In the genomic region with DNA sequence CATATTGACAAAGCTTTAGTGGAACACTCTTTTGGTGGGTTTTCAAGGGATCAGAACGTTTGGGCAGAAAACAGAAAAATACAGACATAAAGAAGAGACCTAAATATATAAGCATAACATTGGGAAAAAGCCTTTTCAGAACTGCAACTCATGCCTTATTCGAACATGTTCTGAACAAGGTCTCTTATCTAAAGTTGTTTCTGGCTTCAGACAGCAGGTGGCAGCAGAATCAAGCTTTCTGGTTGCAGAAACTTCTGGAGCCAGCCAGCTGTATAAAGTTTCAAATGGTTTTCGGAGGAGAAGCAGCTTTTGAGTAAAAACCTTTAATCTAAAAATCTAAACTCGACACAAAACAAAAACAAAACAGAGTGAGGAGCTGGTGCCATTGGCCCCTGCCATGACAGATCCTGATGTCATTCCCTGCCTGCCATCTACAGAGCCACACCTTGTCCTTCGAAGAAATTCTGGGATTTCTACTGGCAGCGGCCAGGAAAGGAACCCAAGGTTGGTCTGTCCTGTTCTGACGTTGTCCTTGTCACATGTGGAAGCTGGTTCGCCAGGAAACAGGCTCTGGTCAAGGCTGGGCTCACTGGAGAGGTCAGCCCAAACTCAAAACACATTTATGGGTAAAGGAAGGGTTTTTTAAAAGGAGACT, we compare ENCODE assay signal across 7 cellular contexts. TPM values are rescaled to one million over a fixed set of nuclear protein-coding genes. Genes with fewer than 3 reads are reported as not detected.
DNase-seq lines count a peak whose midpoint lies in the region; ATAC-seq, FAIRE-seq and TF ChIP-seq lines count a peak whose summit lies in the region.
"Not testable (repeated sequence)": the region's sequence is repeated elsewhere in the genome, so short reads cannot be mapped to it uniquely, and the experiment has no call there.

No MANE protein-coding gene starts in this region.

- BruUV-seq in HepG2 (replicated peaks; lab: Mats Ljungman, UMichigan), result not testable (repeated sequence)

- not testable (repeated sequence) for H3K4me2 ChIP-seq in HepG2 (ENCODE audit: low read depth, low read length)

- H3K9me3 Mint-ChIP-seq in T-cell; activated T-cell treated with anti-CD3 and anti-CD28 coated beads, Interleukin-2, amount 50 U/mL, for 4 hours; effector memory CD8-positive, alpha-beta T cell: not testable (repeated sequence)

- not testable (repeated sequence) for TF ChIP-seq POLR2A in HepG2 (IDR thresholded peaks at IDR 0.05; ENCODE audit: insufficient read depth in 1 of 2, low read depth in 2 of 2, low read length in 2 of 2)

- not testable (repeated sequence) for H3K27ac ChIP-seq in HepG2 (ENCODE audit: extremely low read length, insufficient read depth, low read length)

- not testable (repeated sequence) for H3K9me3 ChIP-seq in HepG2 (ENCODE audit: low read length)

- not testable (repeated sequence) for H2AFZ ChIP-seq in HepG2 (ENCODE audit: low read length)

- FAIRE-seq in HepG2 (lab: Jason Lieb, UNC), result not testable (repeated sequence)

- H3K4me3 ChIP-seq in HepG2 (replicated peaks in 1 of 3; ENCODE audit: insufficient read depth in 1 of 3, low read depth in 2 of 3, low read length in 3 of 3), result not testable (repeated sequence)

- not testable (repeated sequence) for H3K4me3 Mint-ChIP-seq in T-cell; activated T-cell treated with anti-CD3 and anti-CD28 coated beads, Interleukin-2, amount 50 U/mL, for 4 hours; effector memory CD8-positive, alpha-beta T cell

- ATAC-seq in T-cell (replicated peaks in 1 of 4) (peak in 2 of 4 experiments; percentile 48 to 51), HepG2 (peak; percentile 54)
- not testable (repeated sequence) for ATAC-seq in activated T-cell treated with anti-CD3 and anti-CD28 coated beads, Interleukin-2, amount 50 U/mL, for 4 hours
- ATAC-seq in effector memory CD8-positive, alpha-beta T cell (replicated peaks), result peak; percentile 63

- not testable (repeated sequence) for TF ChIP-seq EP300 in HepG2 (IDR thresholded peaks at IDR 0.05; ENCODE audit: low read depth in 2 of 2, low read length in 2 of 2); HepG2 (CRISPR knock-in tag; IDR thresholded peaks at IDR 0.05; ENCODE audit: borderline replicate concordance)

- 8% methylated on average over 2 of the region's 8 CpGs for WGBS in HepG2 (ENCODE audit: low lambda C conversion rate)

- not testable (repeated sequence) for H3K36me3 Mint-ChIP-seq in T-cell; activated T-cell treated with anti-CD3 and anti-CD28 coated beads, Interleukin-2, amount 50 U/mL, for 4 hours (ENCODE audit: insufficient read depth); effector memory CD8-positive, alpha-beta T cell (ENCODE audit: insufficient read depth)

- in situ Hi-C loops in GM13977 (cut with MboI; ENCODE audit: low pct_unique_long_range_greater_than_20kb, low sequenced_read_pairs, unreplicated experiment); HepG2 (cut with HindIII; ENCODE audit: extremely low pct_ligation_motif_present, low pct_unique_long_range_greater_than_20kb): not testable (repeated sequence)

- H3K27me3 ChIP-seq in HepG2 (ENCODE audit: control insufficient read depth in 1 of 2, insufficient read depth in 2 of 2, low read length in 2 of 2), result not testable (repeated sequence)

- not testable (repeated sequence) for H4K20me1 ChIP-seq in HepG2 (ENCODE audit: insufficient read depth, low read length)

- CTCF ChIA-PET in T-cell (lab: Charles Lee); HepG2 (lab: Yijun Ruan, JAX; ENCODE audit: low intra/inter-chr PET ratio, low total read pairs): not testable (repeated sequence)

- peak; percentile 47 for TF ChIP-seq CTCF in GM13977 (IDR thresholded peaks at IDR 0.05; ENCODE audit: extremely low read depth, insufficient read depth, missing control alignments)
- TF ChIP-seq CTCF in HepG2 (CRISPR knock-in tag; IDR thresholded peaks at IDR 0.05), result not testable (repeated sequence)

- not testable (repeated sequence) for H3K27ac Mint-ChIP-seq in T-cell; effector memory CD8-positive, alpha-beta T cell

- intact Hi-C loops in HepG2 (cut with micrococcal nuclease; ENCODE audit: unreplicated experiment), result not testable (repeated sequence)

- TF ChIP-seq RAD21 in HepG2 (CRISPR knock-in tag; IDR thresholded peaks at IDR 0.05), result not testable (repeated sequence)

- POLR2A ChIA-PET in T-cell (lab: Charles Lee); HepG2 (lab: Yijun Ruan, JAX): not testable (repeated sequence)

- DNase-seq in GM13977 (ENCODE audit: low spot score), result not testable (repeated sequence)
- peak; percentile 3 for DNase-seq in NCI-H128 (lab: John Stamatoyannopoulos, UW; ENCODE audit: unreplicated experiment)
- peak in 30 of 34 experiments; percentile 0 to 57 (median 18) for DNase-seq in T-cell
- peak; percentile 24 for DNase-seq in activated T-cell treated with anti-CD3 and anti-CD28 coated beads, Interleukin-2, amount 50 U/mL, for 4 hours
- DNase-seq in effector memory CD8-positive, alpha-beta T cell, result peak; percentile 21 to 31 (median 24)
- peak; percentile 1 for DNase-seq in HepG2 (ENCODE audit: low spot score)
- peak; percentile 9 for DNase-seq in smooth muscle cell of the brain vasculature (ENCODE audit: low read depth, low spot score)

- H3K79me2 ChIP-seq in HepG2 (ENCODE audit: insufficient read depth, low read length), result not testable (repeated sequence)

- not testable (repeated sequence) for H3K27me3 Mint-ChIP-seq in T-cell; activated T-cell treated with anti-CD3 and anti-CD28 coated beads, Interleukin-2, amount 50 U/mL, for 4 hours (ENCODE audit: low read depth); effector memory CD8-positive, alpha-beta T cell

- H3K36me3 ChIP-seq in HepG2 (replicated peaks in 1 of 2; ENCODE audit: control insufficient read depth in 1 of 2, insufficient read depth in 2 of 2, low read length in 2 of 2), result not testable (repeated sequence)

- H3K9ac ChIP-seq in HepG2 (ENCODE audit: insufficient read depth, low read depth, low read length), result not testable (repeated sequence)

- not testable (repeated sequence) for H3K4me1 ChIP-seq in HepG2 (ENCODE audit: insufficient read depth, low read length)

- not testable (repeated sequence) for H3K4me1 Mint-ChIP-seq in T-cell; activated T-cell treated with anti-CD3 and anti-CD28 coated beads, Interleukin-2, amount 50 U/mL, for 4 hours (ENCODE audit: low read depth); effector memory CD8-positive, alpha-beta T cell (ENCODE audit: low read depth in 2 of 2)

TF ChIP-seq in HepG2, 621 proteins besides CTCF, POLR2A, EP300 and RAD21:
- peak; percentile 56 for TF ChIP-seq STAG1 (CRISPR knock-in tag; IDR thresholded peaks at IDR 0.05)

RNA-seq across cellular contexts. Expression of a gene that starts 35.2 kb away (rescaled TPM):
- under 1 TPM in 4 of 5 donors, not detected in 1; 0.26 to 0.70 (median 0.41) TPM for total RNA-seq in T-cell
- total RNA-seq in activated T-cell treated with anti-CD3 and anti-CD28 coated beads, Interleukin-2, amount 50 U/mL, for 4 hours, result 1 to 10 TPM; 1.9 to 3.6 (median 2.7) TPM
- 3.0 and 3.9 TPM in 2 replicates for total RNA-seq in HepG2 (2016; rRNA removed; fragmentation: Illumina TruSeq; extraction: Trizol)
- total RNA-seq in HepG2 (2016; cell fraction: cytosol; rRNA removed; fragmentation: Illumina TruSeq; extraction: Trizol; ENCODE audit: low read depth), result 0.40 and 0.79 TPM in 2 replicates
- 2.9 and 3.7 TPM in 2 replicates for total RNA-seq in HepG2 (2016; cell fraction: insoluble cytoplasmic fraction; rRNA removed; fragmentation: Illumina TruSeq; extraction: Trizol)
- total RNA-seq in HepG2 (2016; cell fraction: membrane; rRNA removed; fragmentation: Illumina TruSeq; extraction: Trizol), result 1.2 and 1.8 TPM in 2 replicates
- 0.99 and 1.8 TPM in 2 replicates for total RNA-seq in HepG2 (2016; cell fraction: nucleus; rRNA removed; fragmentation: Illumina TruSeq; extraction: Trizol)
- 1.9 and 2.8 TPM in 2 replicates for polyA plus RNA-seq in HepG2 (2011; rRNA removed)
- polyA plus RNA-seq in HepG2 (2011; cell fraction: cytosol; rRNA removed), result 1.4 and 1.7 TPM in 2 replicates
- 0.68 and 1.1 TPM in 2 replicates for polyA plus RNA-seq in HepG2 (2011; cell fraction: nucleus; rRNA removed)
- polyA plus RNA-seq in HepG2 (2012), result 1.5 and 3.5 TPM in 2 replicates
- polyA plus RNA-seq in HepG2 (2016; cell fraction: cytosol; fragmentation: Illumina TruSeq; extraction: Trizol; ENCODE audit: low read depth), result 0.09 and 0.15 TPM in 2 replicates
- 3.6 and 7.8 TPM in 2 replicates for polyA plus RNA-seq in HepG2 (2016; cell fraction: insoluble cytoplasmic fraction; fragmentation: Illumina TruSeq; extraction: Trizol; ENCODE audit: low read depth)
- polyA plus RNA-seq in HepG2 (2016; cell fraction: membrane; fragmentation: Illumina TruSeq; extraction: Trizol; ENCODE audit: low read depth), result 0.45 and 0.94 TPM in 2 replicates
- polyA plus RNA-seq in HepG2 (2016; cell fraction: nucleus; fragmentation: Illumina TruSeq; extraction: Trizol; ENCODE audit: insufficient read depth, low read depth), result 4.6 and 8.3 TPM in 2 replicates
- polyA minus RNA-seq in HepG2 (2011; rRNA and poly(A)+ RNA removed; ENCODE audit: low replicate concordance), result 0.64 and 6.7 TPM in 2 replicates
- 1.4 and 2.1 TPM in 2 replicates for polyA minus RNA-seq in HepG2 (2011; cell fraction: cytosol; rRNA and poly(A)+ RNA removed)
- polyA minus RNA-seq in HepG2 (2011; cell fraction: nucleus; rRNA and poly(A)+ RNA removed), result 0.37 and 0.77 TPM in 2 replicates
